15 cellular contexts compared by ENCODE assay signal in the genomic region with DNA sequence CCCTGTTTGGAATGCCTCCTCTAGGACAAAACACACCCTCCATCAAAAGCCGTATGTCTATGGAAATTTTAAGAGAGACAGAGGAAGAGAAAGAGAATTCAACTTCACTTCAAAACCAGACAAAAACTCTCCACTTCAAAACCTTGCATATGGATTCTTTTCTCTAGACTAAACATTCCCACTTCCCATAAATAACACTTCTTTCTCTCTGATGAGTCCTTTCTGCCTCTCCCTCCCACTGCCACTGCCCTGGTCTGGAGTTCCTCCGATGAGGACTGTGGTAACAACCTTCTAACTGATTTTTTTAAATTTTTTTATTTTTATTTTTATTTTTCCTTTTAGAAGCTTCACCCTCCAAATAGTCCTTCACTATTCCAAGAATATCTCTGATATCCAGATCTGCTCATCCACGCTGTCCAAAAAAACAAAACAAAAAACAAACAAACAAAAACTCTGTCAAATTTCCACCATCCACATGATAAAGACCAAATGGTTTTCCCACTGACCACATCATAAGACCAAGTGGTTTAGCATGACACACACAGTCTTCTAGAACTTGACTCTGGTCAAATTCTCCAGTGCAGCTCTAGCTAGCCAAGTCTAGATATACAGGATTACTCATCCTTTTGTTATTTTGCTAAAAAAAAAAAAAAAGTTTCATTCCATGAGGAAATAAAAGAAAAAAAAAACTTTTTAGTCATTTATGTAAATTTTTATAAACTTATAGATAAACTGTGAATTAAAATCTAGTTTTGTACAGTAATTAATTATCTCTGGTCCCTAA.
DNase-seq lines count a peak whose midpoint lies in the region; ATAC-seq and TF ChIP-seq lines count a peak whose summit lies in the region.
"Had no signal": no experiment of that assay in that cellular context is flagged by ENCODE, and none has a peak within 500 bp of the region (broad histone marks: within the 10 kb centered on the region; RNA-seq: fewer than 3 reads in every experiment).

No MANE protein-coding gene starts in this region.

- no peak for TF ChIP-seq CTCF in ascending aorta (IDR thresholded peaks at IDR 0.05)

- peaks cover 3% of the 10 kb centered on the region for H3K36me3 Mint-ChIP-seq in effector memory CD8-positive, alpha-beta T cell (ENCODE audit: insufficient read depth)
- H3K36me3 Mint-ChIP-seq: brain, immature natural killer cell, naive B cell had no signal

- no peak overlapping the region for H3K4me3 ChIP-seq in ascending aorta

- H3K27me3 Mint-ChIP-seq in effector memory CD8-positive, alpha-beta T cell: no peaks in the 10 kb centered on the region
- H3K27me3 Mint-ChIP-seq: naive B cell had no signal

- intact Hi-C loops in ascending aorta (cut with DNase I): no loop called here

- no peaks in the 10 kb centered on the region for H3K9me3 ChIP-seq in ascending aorta
- H3K9me3 ChIP-seq: Caco-2 had no signal

- H3K4me3 Mint-ChIP-seq in effector memory CD8-positive, alpha-beta T cell: no peak overlapping the region
- H3K4me3 Mint-ChIP-seq: brain, immature natural killer cell, naive B cell had no signal

- no peaks in the 10 kb centered on the region for H3K4me1 ChIP-seq in ascending aorta
- H3K4me1 ChIP-seq: Caco-2 had no signal

- H3K4me1 Mint-ChIP-seq in effector memory CD8-positive, alpha-beta T cell (ENCODE audit: low read depth in 2 of 2): no peaks in the 10 kb centered on the region
- H3K4me1 Mint-ChIP-seq: brain, immature natural killer cell, naive B cell had no signal

- no peak for ATAC-seq in GM21367 (IDR thresholded peaks at IDR 0.05; ENCODE audit: unreplicated experiment)
- no peak for ATAC-seq in effector memory CD8-positive, alpha-beta T cell (replicated peaks)
- ATAC-seq: sciatic nerve had no signal

- DNase-seq in ELR (ENCODE audit: low read depth) (peak; percentile 66), RPMI7951 (ENCODE audit: low read depth) (peak; percentile 24), fibroblast of gingiva (ENCODE audit: low read depth) (peak; percentile 79), renal cortical epithelial cell (ENCODE audit: low read depth) (peak; percentile 94), DMS79 treated with DMSO at 0.1 percent for 48 hours (lab: John Stamatoyannopoulos, UW) (no peak), ascending aorta (ENCODE audit: low spot score in 2 of 2) (no peak)
- DNase-seq in effector memory CD8-positive, alpha-beta T cell: no peak
- DNase-seq: activated T-cell treated with anti-CD3 and anti-CD28 coated beads, Interleukin-2, amount 50 U/mL, for 48 hours; Caco-2; immature natural killer cell; naive B cell; substantia nigra had no signal

- no peaks in the 10 kb centered on the region for H3K27me3 ChIP-seq in ascending aorta

- peaks cover 7 to 10% of the 10 kb centered on the region in 2 donors for H3K9me3 Mint-ChIP-seq in effector memory CD8-positive, alpha-beta T cell

- no peak overlapping the region for H3K27ac ChIP-seq in ascending aorta

- no peaks in the 10 kb centered on the region for H3K36me3 ChIP-seq in ascending aorta

- H3K27ac Mint-ChIP-seq in effector memory CD8-positive, alpha-beta T cell: no peak overlapping the region
- H3K27ac Mint-ChIP-seq: immature natural killer cell, naive B cell had no signal

Comparison
In these comparisons a context has a peak if more than half of its experiments do, and no peak if none do; other contexts are left out.
1. DNase-seq: peak in ELR (single experiment), RPMI7951 (single experiment), fibroblast of gingiva (single experiment) and renal cortical epithelial cell (single experiment); none in DMS79 treated with DMSO at 0.1 percent for 48 hours (single experiment), ascending aorta (0 of 2) and effector memory CD8-positive, alpha-beta T cell (0 of 3).